In the genomic region with DNA sequence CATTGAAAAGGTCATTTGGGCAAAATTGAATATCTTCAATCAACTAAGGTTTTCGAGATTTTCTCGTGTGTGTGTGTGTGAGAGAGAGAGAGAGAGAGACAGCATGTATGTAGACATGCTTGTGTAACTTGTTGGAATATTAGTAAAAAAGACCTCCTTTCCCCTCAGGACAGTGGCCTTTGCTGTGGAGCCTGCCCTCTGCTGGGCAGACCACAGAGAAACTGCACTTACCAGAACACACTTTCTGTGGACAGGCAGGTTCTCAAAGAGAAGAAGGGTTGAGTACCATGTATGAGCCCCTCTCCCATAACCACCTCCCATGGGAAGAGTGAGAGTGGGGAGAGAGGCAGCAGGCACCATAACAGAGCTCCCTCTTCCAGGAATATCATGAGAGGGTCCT, we compare ENCODE assay signal across 12 cellular contexts. TPM values are rescaled to one million over a fixed set of nuclear protein-coding genes. Genes with fewer than 3 reads are reported as not detected.
DNase-seq lines count a peak whose midpoint lies in the region; ATAC-seq and TF ChIP-seq lines count a peak whose summit lies in the region.
"Had no signal": no experiment of that assay in that cellular context is flagged by ENCODE, and none has a peak within 500 bp of the region (broad histone marks: within the 10 kb centered on the region; RNA-seq: fewer than 3 reads in every experiment).

No MANE protein-coding gene starts in this region.

- H3K4me3 Mint-ChIP-seq in neural progenitor cell, result no peak overlapping the region
- H3K4me3 Mint-ChIP-seq: activated CD4-positive, alpha-beta T cell treated with anti-CD3 and anti-CD28 coated beads, Interleukin-2, amount 10 ng/mL, durations not matched to agents 7 days and 5 days; activated naive CD4-positive, alpha-beta T cell treated with anti-CD3 and anti-CD28 coated beads, Interleukin-2, amount 10 ng/mL, durations not matched to agents 7 days and 5 days had no signal

- H3K79me2 ChIP-seq in neural progenitor cell (ENCODE audit: low read depth), result no peaks in the 10 kb centered on the region

- H3K36me3 ChIP-seq in neural progenitor cell, result no peaks in the 10 kb centered on the region
- H3K36me3 ChIP-seq: left lung, prostate gland had no signal

- no peaks in the 10 kb centered on the region for H3K9me3 Mint-ChIP-seq in neural progenitor cell
- H3K9me3 Mint-ChIP-seq: activated CD4-positive, alpha-beta T cell treated with anti-CD3 and anti-CD28 coated beads, Interleukin-2, amount 10 ng/mL, durations not matched to agents 7 days and 5 days; activated naive CD4-positive, alpha-beta T cell treated with anti-CD3 and anti-CD28 coated beads, Interleukin-2, amount 10 ng/mL, durations not matched to agents 7 days and 5 days had no signal

- H3K27ac Mint-ChIP-seq in neural progenitor cell, result no peak overlapping the region
- H3K27ac Mint-ChIP-seq: activated CD4-positive, alpha-beta T cell treated with anti-CD3 and anti-CD28 coated beads, Interleukin-2, amount 10 ng/mL, durations not matched to agents 7 days and 5 days; activated naive CD4-positive, alpha-beta T cell treated with anti-CD3 and anti-CD28 coated beads, Interleukin-2, amount 10 ng/mL, durations not matched to agents 7 days and 5 days had no signal

- H2AFZ ChIP-seq in neural progenitor cell (replicated peaks), result no peak overlapping the region

- no peaks in the 10 kb centered on the region for H3K27me3 ChIP-seq in neural progenitor cell
- H3K27me3 ChIP-seq: left lung had no signal

- H4K20me1 ChIP-seq in neural progenitor cell (ENCODE audit: low read depth), result no peaks in the 10 kb centered on the region

- no peaks in the 10 kb centered on the region for H3F3A ChIP-seq in neural progenitor cell (ENCODE audit: low read depth)

- no peaks in the 10 kb centered on the region for H3K4me1 Mint-ChIP-seq in neural progenitor cell
- H3K4me1 Mint-ChIP-seq: activated CD4-positive, alpha-beta T cell treated with anti-CD3 and anti-CD28 coated beads, Interleukin-2, amount 10 ng/mL, durations not matched to agents 7 days and 5 days; activated naive CD4-positive, alpha-beta T cell treated with anti-CD3 and anti-CD28 coated beads, Interleukin-2, amount 10 ng/mL, durations not matched to agents 7 days and 5 days had no signal

- H3K36me3 Mint-ChIP-seq in neural progenitor cell, result no peaks in the 10 kb centered on the region
- H3K36me3 Mint-ChIP-seq: activated naive CD4-positive, alpha-beta T cell treated with anti-CD3 and anti-CD28 coated beads, Interleukin-2, amount 10 ng/mL, durations not matched to agents 7 days and 5 days had no signal

- H3K9me3 ChIP-seq in neural progenitor cell (ENCODE audit: low read depth), result no peaks in the 10 kb centered on the region
- H3K9me3 ChIP-seq: left lung, prostate gland had no signal

- peak; percentile 21 for DNase-seq in GM10266 (ENCODE audit: extremely low spot score)
- DNase-seq in caudate nucleus (lab: John Stamatoyannopoulos, UW), result no peak
- peak; percentile 26 for DNase-seq in neural progenitor cell (ENCODE audit: low spot score)
- no peak for DNase-seq in middle frontal gyrus (ENCODE audit: extremely low spot score, low spot score)
- no peak for DNase-seq in globus pallidus (ENCODE audit: low spot score)
- DNase-seq: activated CD4-positive, alpha-beta T cell treated with anti-CD3 and anti-CD28 coated beads, Interleukin-2, amount 10 ng/mL, durations not matched to agents 7 days and 5 days; activated naive CD4-positive, alpha-beta T cell treated with anti-CD3 and anti-CD28 coated beads, Interleukin-2, amount 10 ng/mL, durations not matched to agents 7 days and 5 days; left lung had no signal

- H3K27ac ChIP-seq in caudate nucleus (ENCODE audit: low read depth, low read length) (peak overlapping the region; percentile 39), neural progenitor cell (no peak overlapping the region)
- H3K27ac ChIP-seq: left lung, prostate gland had no signal

- H3K9ac ChIP-seq in neural progenitor cell, result no peak overlapping the region

- TF ChIP-seq CTCF in GM10266 (IDR thresholded peaks at IDR 0.05; ENCODE audit: control insufficient read depth, insufficient read depth, low read depth, missing control alignments) (peak; percentile 42), LNCAP (IDR thresholded peaks at IDR 0.05) (peak; percentile 31; the same call in 1 of the 2 replicates), neural progenitor cell (IDR thresholded peaks at IDR 0.05) (peak; percentile 53)

- no peak for ATAC-seq in HG03460 (IDR thresholded peaks at IDR 0.05; ENCODE audit: unreplicated experiment)
- ATAC-seq: left lung had no signal

- H3K27me3 Mint-ChIP-seq in neural progenitor cell (ENCODE audit: insufficient read depth, low read depth), result peaks cover 4% of the 10 kb centered on the region
- H3K27me3 Mint-ChIP-seq: activated naive CD4-positive, alpha-beta T cell treated with anti-CD3 and anti-CD28 coated beads, Interleukin-2, amount 10 ng/mL, durations not matched to agents 7 days and 5 days had no signal

- H3K4me1 ChIP-seq in neural progenitor cell, result no peaks in the 10 kb centered on the region
- H3K4me1 ChIP-seq: prostate gland had no signal

- H3K4me3 ChIP-seq in neural progenitor cell, result no peak overlapping the region
- H3K4me3 ChIP-seq: left lung, prostate gland had no signal

- no peak overlapping the region for H3K4me2 ChIP-seq in neural progenitor cell

RNA-seq across cellular contexts. Expression of a gene that starts 45.6 kb away (rescaled TPM):
- total RNA-seq in neural progenitor cell (ENCODE audit: low replicate concordance), result 0.22 TPM in 1 of 2 replicates, not detected in the other
- total RNA-seq: activated CD4-positive, alpha-beta T cell treated with anti-CD3 and anti-CD28 coated beads, Interleukin-2, amount 10 ng/mL, durations not matched to agents 7 days and 5 days; RPMI7951 had no signal

Comparison
In these comparisons a context has a peak if more than half of its experiments do, and no peak if none do; other contexts are left out.
1. DNase-seq: peak in GM10266 (single experiment) and neural progenitor cell (single experiment); none in caudate nucleus (0 of 61), middle frontal gyrus (single experiment) and globus pallidus (single experiment).
2. Peak in every context shown above with its lines, with median percentiles within 50 percentile points of each other: CTCF ChIP-seq.